ENCODE assay signal across 13 cellular contexts in genomic region chr20:46350986-46351267, GRCh38. TPM values are rescaled to one million over a fixed set of nuclear protein-coding genes. Genes with fewer than 3 reads are reported as not detected.
DNase-seq lines count a peak whose midpoint lies in the region; ATAC-seq, FAIRE-seq and TF ChIP-seq lines count a peak whose summit lies in the region.
"Had no signal": no experiment of that assay in that cellular context is flagged by ENCODE, and none has a peak within 500 bp of the region (broad histone marks: within the 10 kb centered on the region; RNA-seq: fewer than 3 reads in every experiment).

No MANE protein-coding gene starts in this region.

- no peaks in the 10 kb centered on the region for H3K79me2 ChIP-seq in K562 (ENCODE audit: control insufficient read depth, insufficient read depth, low read length)

- H3K27ac ChIP-seq in CD4-positive, CD25-positive, alpha-beta regulatory T cell (ENCODE audit: insufficient read depth, low read length, poor library complexity, severe bottlenecking): no peak overlapping the region
- peak overlapping the region; percentile 84 for H3K27ac ChIP-seq in K562 (ENCODE audit: extremely low read depth, low read depth, low read length)
- no peak overlapping the region for H3K27ac ChIP-seq in naive thymus-derived CD4-positive, alpha-beta T cell (ENCODE audit: low read depth, low read length)

- H3K27me3 ChIP-seq in CD4-positive, CD25-positive, alpha-beta regulatory T cell (ENCODE audit: control insufficient read depth, insufficient read depth, low read length): no peaks in the 10 kb centered on the region
- no peaks in the 10 kb centered on the region for H3K27me3 ChIP-seq in K562 (ENCODE audit: control insufficient read depth in 2 of 2, insufficient read depth in 2 of 2, low read length in 2 of 2)
- no peaks in the 10 kb centered on the region for H3K27me3 ChIP-seq in naive thymus-derived CD4-positive, alpha-beta T cell (ENCODE audit: control insufficient read depth in 2 of 2, insufficient read depth in 2 of 2, low read length in 2 of 2)
- H3K27me3 ChIP-seq: heart right ventricle had no signal

- H3K36me3 Mint-ChIP-seq in CD4-positive, CD25-positive, alpha-beta regulatory T cell: peaks cover 13% of the 10 kb centered on the region
- H3K36me3 Mint-ChIP-seq in IgD-negative memory B cell: peaks cover 5% of the 10 kb centered on the region
- H3K36me3 Mint-ChIP-seq in naive thymus-derived CD4-positive, alpha-beta T cell: peaks cover 4 to 29% (median 9%) of the 10 kb centered on the region in 5 donors

- no peak for DNase-seq in CD4-positive, CD25-positive, alpha-beta regulatory T cell
- no peak for DNase-seq in K562 (ENCODE audit: extremely low read depth in 1 of 4, low spot score in 3 of 4)
- no peak for DNase-seq in naive thymus-derived CD4-positive, alpha-beta T cell
- DNase-seq in NCI-H1105 treated with DMSO at 0.1 percent for 48 hours (lab: John Stamatoyannopoulos, UW): no peak
- no peak for DNase-seq in stimulated activated CD4-positive, alpha-beta T cell treated with anti-CD3 and anti-CD28 coated beads, Interleukin-12 subunit alpha, Interleukin-12 subunit beta, amount 100 ng/mL, for 4 hours
- no peak for DNase-seq in activated naive CD4-positive, alpha-beta T cell treated with Interleukin-2 at 50 U/mL for 16 hours
- DNase-seq in activated CD4-positive, alpha-beta T cell treated with anti-CD3 and anti-CD28 coated beads, Interleukin-2, amount 50 U/mL, for 4 hours: no peak
- DNase-seq: heart right ventricle; NCI-H1930; stimulated activated naive CD4-positive, alpha-beta T cell had no signal

- no TSS peak for BruUV-seq in K562 (replicated peaks; lab: Mats Ljungman, UMichigan)

- H4K20me1 ChIP-seq in K562 (replicated peaks; ENCODE audit: control insufficient read depth, insufficient read depth, low read length): peaks cover 14% of the 10 kb centered on the region

- CTCF ChIA-PET in K562 (lab: Yijun Ruan, JAX; ENCODE audit: low intra/inter-chr PET ratio): interaction anchor here (0.6 kb wide), 1 partner anchor 149 kb away, joined by 3 read pairs; no protein-coding TSS in a partner anchor
- CTCF ChIA-PET in naive thymus-derived CD4-positive, alpha-beta T cell (lab: Charles Lee): interaction anchor here (1.2 kb wide), 1 partner anchor 62 kb away, joined by 3 read pairs; no protein-coding TSS in a partner anchor

- TF ChIP-seq POLR2A in K562 (conservative IDR thresholded peaks at IDR 0.05): no peak

- POLR2A ChIA-PET in K562 (lab: Yijun Ruan, JAX): no interaction called here
- POLR2A ChIA-PET in naive thymus-derived CD4-positive, alpha-beta T cell (lab: Charles Lee): interaction anchor here (3.1 to 3.4 kb wide), 2 partner anchors 10 to 13 kb away, joined by 12 read pairs; no protein-coding TSS in a partner anchor

- peak overlapping the region in 2 of 3 donors; percentile 78 to 89 for H3K27ac Mint-ChIP-seq in CD4-positive, CD25-positive, alpha-beta regulatory T cell
- H3K27ac Mint-ChIP-seq in IgD-negative memory B cell: peak overlapping the region in 2 of 3 donors; percentile 54 to 78
- peak overlapping the region in 8 of 9 donors; percentile 28 to 81 (median 56) for H3K27ac Mint-ChIP-seq in naive thymus-derived CD4-positive, alpha-beta T cell

- H3K9me1 ChIP-seq in K562 (ENCODE audit: control insufficient read depth, insufficient read depth, low read length): peaks cover 10% of the 10 kb centered on the region

- H3K9me3 Mint-ChIP-seq in CD4-positive, CD25-positive, alpha-beta regulatory T cell: no peaks in the 10 kb centered on the region
- no peaks in the 10 kb centered on the region for H3K9me3 Mint-ChIP-seq in IgD-negative memory B cell
- no peaks in the 10 kb centered on the region for H3K9me3 Mint-ChIP-seq in naive thymus-derived CD4-positive, alpha-beta T cell

- H3K4me1 Mint-ChIP-seq in CD4-positive, CD25-positive, alpha-beta regulatory T cell: peaks cover 0 to 26% (median 16%) of the 10 kb centered on the region in 4 donors
- peaks cover 19 to 24% (median 21%) of the 10 kb centered on the region in 3 donors for H3K4me1 Mint-ChIP-seq in IgD-negative memory B cell
- H3K4me1 Mint-ChIP-seq in naive thymus-derived CD4-positive, alpha-beta T cell: peaks cover 20 to 29% (median 27%) of the 10 kb centered on the region in 7 donors

- peak overlapping the region; percentile 54 to 90; a peak in 3 of 4 replicates for H3K9ac ChIP-seq in K562 (ENCODE audit: insufficient read depth in 1 of 2, low read depth in 2 of 2, low read length in 2 of 2)

- no peak overlapping the region for H2AFZ ChIP-seq in K562 (ENCODE audit: low read depth, low read length)

- WGBS in K562 (ENCODE audit: insufficient coverage, low coverage, missing lambda C conversion rate): 94% methylated on average over 8 of the region's 8 CpGs

- intact Hi-C loops in K562 (cut with micrococcal nuclease): no loop called here
- intact Hi-C loops in naive thymus-derived CD4-positive, alpha-beta T cell (cut with micrococcal nuclease): no loop called here

- in situ Hi-C loops in K562 (cut with MboI): loop anchor here (10.0 kb wide), 1 partner anchor 324 kb away; no protein-coding TSS in a partner anchor

- H3K4me2 ChIP-seq in K562 (ENCODE audit: insufficient read depth, low read length): peak overlapping the region; percentile 61; the same call in 1 of the 2 replicates

- FAIRE-seq in K562 (lab: Jason Lieb, UNC): no peak

- H3K4me3 ChIP-seq in CD4-positive, CD25-positive, alpha-beta regulatory T cell (ENCODE audit: low read depth, low read length): no peak overlapping the region
- no peak overlapping the region for H3K4me3 ChIP-seq in K562
- H3K4me3 ChIP-seq in naive thymus-derived CD4-positive, alpha-beta T cell (ENCODE audit: low read length): no peak overlapping the region
- H3K4me3 ChIP-seq: heart right ventricle had no signal

- no peaks in the 10 kb centered on the region for H3K9me3 ChIP-seq in CD4-positive, CD25-positive, alpha-beta regulatory T cell (ENCODE audit: control insufficient read depth in 2 of 2, low read length in 2 of 2)
- H3K9me3 ChIP-seq in K562 (replicated peaks; ENCODE audit: control insufficient read depth, insufficient read depth, low read depth, low read length): no peaks in the 10 kb centered on the region
- H3K9me3 ChIP-seq in naive thymus-derived CD4-positive, alpha-beta T cell (ENCODE audit: control insufficient read depth in 2 of 3, low read length in 3 of 3): no peaks in the 10 kb centered on the region
- H3K9me3 ChIP-seq: heart right ventricle had no signal

- no peak overlapping the region for H3K4me3 Mint-ChIP-seq in CD4-positive, CD25-positive, alpha-beta regulatory T cell
- peak overlapping the region in 1 of 4 donors; percentile 63 for H3K4me3 Mint-ChIP-seq in IgD-negative memory B cell
- H3K4me3 Mint-ChIP-seq in naive thymus-derived CD4-positive, alpha-beta T cell: no peak overlapping the region

- peaks cover 43% of the 10 kb centered on the region for H3K36me3 ChIP-seq in CD4-positive, CD25-positive, alpha-beta regulatory T cell (ENCODE audit: control insufficient read depth, insufficient read depth, low read length)
- H3K36me3 ChIP-seq in K562 (ENCODE audit: control insufficient read depth, insufficient read depth, low read length): peaks cover 53% of the 10 kb centered on the region; the same call in 2 of the 3 replicates
- peaks cover 0 to 72% (median 4%) of the 10 kb centered on the region in 3 experiments for H3K36me3 ChIP-seq in naive thymus-derived CD4-positive, alpha-beta T cell (ENCODE audit: control insufficient read depth in 2 of 3, insufficient read depth in 3 of 3, low read length in 3 of 3)

- TF ChIP-seq RAD21 in K562 (CRISPR knock-in tag; conservative IDR thresholded peaks at IDR 0.05 in 1 of 2, IDR thresholded peaks at IDR 0.05 in 1 of 2): no peak

- H3K4me1 ChIP-seq in CD4-positive, CD25-positive, alpha-beta regulatory T cell (ENCODE audit: control insufficient read depth, insufficient read depth, low read length, poor library complexity, severe bottlenecking): no peaks in the 10 kb centered on the region
- H3K4me1 ChIP-seq in K562 (replicated peaks in 1 of 2; ENCODE audit: control insufficient read depth in 2 of 2, insufficient read depth in 2 of 2, low read length in 2 of 2): peaks cover 24 to 44% of the 10 kb centered on the region in 2 experiments
- no peaks in the 10 kb centered on the region for H3K4me1 ChIP-seq in naive thymus-derived CD4-positive, alpha-beta T cell (ENCODE audit: control insufficient read depth in 2 of 2, insufficient read depth in 2 of 2, low read length in 2 of 2)

- H3K27me3 Mint-ChIP-seq in CD4-positive, CD25-positive, alpha-beta regulatory T cell: no peaks in the 10 kb centered on the region
- no peaks in the 10 kb centered on the region for H3K27me3 Mint-ChIP-seq in IgD-negative memory B cell
- H3K27me3 Mint-ChIP-seq in naive thymus-derived CD4-positive, alpha-beta T cell: no peaks in the 10 kb centered on the region

- TF ChIP-seq EP300 in K562 (IDR thresholded peaks at IDR 0.05; ENCODE audit: low read length): no peak

- TF ChIP-seq CTCF in K562 (IDR thresholded peaks at IDR 0.05 in 2 of 3, conservative IDR thresholded peaks at IDR 0.05 in 1 of 3; ENCODE audit: insufficient read depth in 2 of 3, low read depth in 1 of 3, low read length in 3 of 3): no peak

- no peak for ATAC-seq in CD4-positive, CD25-positive, alpha-beta regulatory T cell (ENCODE audit: low read depth in 2 of 2)
- no peak for ATAC-seq in K562
- ATAC-seq in naive thymus-derived CD4-positive, alpha-beta T cell: no peak
- ATAC-seq: heart right ventricle had no signal

RNA-seq across cellular contexts. Expression of gene CDH22, which starts 42.6 kb away (rescaled TPM):
- total RNA-seq in CD4-positive, CD25-positive, alpha-beta regulatory T cell: not detected
- polyA plus RNA-seq in CD4-positive, CD25-positive, alpha-beta regulatory T cell: not detected
- polyA plus RNA-seq in IgD-negative memory B cell: not detected
- not detected in 2 replicates for total RNA-seq in K562 (2011; cell fraction: chromatin; rRNA removed; ENCODE audit: low replicate concordance)
- total RNA-seq in K562 (2011; cell fraction: nucleolus; rRNA removed): not detected in 2 replicates
- total RNA-seq in K562 (2011; cell fraction: nucleoplasm; rRNA removed): 0.07 TPM in 1 of 2 replicates, not detected in the other
- total RNA-seq in K562 (2014; rRNA removed): not detected in 2 replicates
- total RNA-seq in K562 (2014; rRNA removed; fragmentation: Illumina TruSeq; extraction: Trizol): not detected in 2 replicates
- not detected in 2 replicates for total RNA-seq in K562 (2015; rRNA removed; fragmentation: Illumina TruSeq; extraction: Trizol)
- 0.07 TPM in 1 of 2 replicates, not detected in the other for total RNA-seq in K562 (2021)
- not detected in 2 replicates for polyA plus RNA-seq in K562 (2011; rRNA removed)
- 0.03 TPM in 1 of 2 replicates, not detected in the other for polyA plus RNA-seq in K562 (2011; cell fraction: cytosol; rRNA removed)
- polyA plus RNA-seq in K562 (2011; cell fraction: nucleus; rRNA removed): 0.04 and 0.11 TPM in 2 replicates
- polyA plus RNA-seq in K562 (2012): 0.03 and 0.06 TPM in 2 replicates
- not detected in 2 replicates for polyA plus RNA-seq in K562 (2014; fragmentation: Illumina TruSeq; extraction: Trizol)
- not detected for polyA plus RNA-seq in K562 (2014; fragmentation: Nextera tagmentation; extraction: Ambion mirVana)
- 0.08 TPM in 1 of 2 replicates, not detected in the other for polyA plus RNA-seq in K562 (2014; rRNA removed)
- polyA minus RNA-seq in K562 (2011; rRNA and poly(A)+ RNA removed): not detected in 2 replicates
- not detected in 2 replicates for polyA minus RNA-seq in K562 (2011; cell fraction: cytosol; rRNA and poly(A)+ RNA removed)
- polyA minus RNA-seq in K562 (2011; cell fraction: nucleus; rRNA and poly(A)+ RNA removed): 0.13 TPM in 1 of 2 replicates, not detected in the other
- total RNA-seq in naive thymus-derived CD4-positive, alpha-beta T cell: not detected
- polyA plus RNA-seq in naive thymus-derived CD4-positive, alpha-beta T cell: not detected
- total RNA-seq: dermis blood vessel endothelial cell, HT-29 had no signal

RNA-seq across cellular contexts. Expression of gene ELMO2, which starts 55.5 kb away (rescaled TPM):
- total RNA-seq in CD4-positive, CD25-positive, alpha-beta regulatory T cell: 84.9 TPM
- polyA plus RNA-seq in CD4-positive, CD25-positive, alpha-beta regulatory T cell: 10 to 100 TPM; 37.7 to 56.1 (median 43.5) TPM
- polyA plus RNA-seq in IgD-negative memory B cell: 29.1 TPM
- total RNA-seq in K562 (2011; cell fraction: chromatin; rRNA removed; ENCODE audit: low replicate concordance): 25.8 and 29.0 TPM in 2 replicates
- 10.8 and 12.8 TPM in 2 replicates for total RNA-seq in K562 (2011; cell fraction: nucleolus; rRNA removed)
- total RNA-seq in K562 (2011; cell fraction: nucleoplasm; rRNA removed): 19.3 and 27.9 TPM in 2 replicates
- 7.5 and 10.5 TPM in 2 replicates for total RNA-seq in K562 (2014; rRNA removed)
- 10.2 and 10.6 TPM in 2 replicates for total RNA-seq in K562 (2014; rRNA removed; fragmentation: Illumina TruSeq; extraction: Trizol)
- total RNA-seq in K562 (2015; rRNA removed; fragmentation: Illumina TruSeq; extraction: Trizol): 14.3 and 16.8 TPM in 2 replicates
- 16.5 and 19.6 TPM in 2 replicates for total RNA-seq in K562 (2021)
- 16.4 and 17.6 TPM in 2 replicates for polyA plus RNA-seq in K562 (2011; rRNA removed)
- 22.4 and 24.3 TPM in 2 replicates for polyA plus RNA-seq in K562 (2011; cell fraction: cytosol; rRNA removed)
- 32.1 and 38.6 TPM in 2 replicates for polyA plus RNA-seq in K562 (2011; cell fraction: nucleus; rRNA removed)
- polyA plus RNA-seq in K562 (2012): 13.4 and 16.5 TPM in 2 replicates
- polyA plus RNA-seq in K562 (2014; fragmentation: Illumina TruSeq; extraction: Trizol): 16.4 and 21.5 TPM in 2 replicates
- 10 to 100 TPM in 1 of 2 experiments, 1 to 10 TPM in 1; 8.8 to 15.9 TPM for polyA plus RNA-seq in K562 (2014; fragmentation: Nextera tagmentation; extraction: Ambion mirVana)
- polyA plus RNA-seq in K562 (2014; rRNA removed): 12.2 and 14.8 TPM in 2 replicates
- 20.3 and 24.0 TPM in 2 replicates for polyA minus RNA-seq in K562 (2011; rRNA and poly(A)+ RNA removed)
- polyA minus RNA-seq in K562 (2011; cell fraction: cytosol; rRNA and poly(A)+ RNA removed): 12.3 and 15.4 TPM in 2 replicates
- 9.2 and 15.8 TPM in 2 replicates for polyA minus RNA-seq in K562 (2011; cell fraction: nucleus; rRNA and poly(A)+ RNA removed)
- 100 to 1,000 TPM in 1 of 5 experiments, 10 to 100 TPM in 4; 50.8 to 104 (median 52.3) TPM for total RNA-seq in naive thymus-derived CD4-positive, alpha-beta T cell
- polyA plus RNA-seq in naive thymus-derived CD4-positive, alpha-beta T cell: 10 to 100 TPM; 35.6 to 67.4 TPM
